1 cellular context compared by ENCODE assay signal in the genomic region with DNA sequence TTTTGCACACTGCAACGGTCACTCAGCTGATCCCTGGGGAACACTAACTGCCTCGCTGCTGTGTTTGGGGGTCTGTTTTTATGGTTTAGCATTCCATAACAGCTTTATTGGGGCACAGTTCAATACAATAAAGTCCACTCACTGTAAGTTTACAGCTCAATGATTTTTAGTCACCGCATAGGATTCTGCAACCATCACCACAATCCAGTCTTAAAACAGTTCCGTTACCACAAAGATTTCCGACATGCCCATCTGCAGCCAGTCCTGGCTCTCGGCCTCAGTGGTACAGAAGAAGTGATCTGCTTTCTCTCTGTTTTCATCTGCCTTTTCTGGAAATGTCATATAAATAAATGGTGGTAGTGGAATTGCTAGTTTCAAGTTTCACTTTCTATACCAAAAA.
TF ChIP-seq lines count a peak whose summit lies in the region.

No MANE protein-coding gene starts in this region.

TF ChIP-seq in HepG2, 621 proteins besides CTCF, POLR2A, EP300 and RAD21:
- TF ChIP-seq SRSF9 (IDR thresholded peaks at IDR 0.05; ENCODE audit: borderline replicate concordance, insufficient read depth, low read depth, low read length, poor library complexity, severe bottlenecking) (no peak), NFKB2 (CRISPR knock-in tag; IDR thresholded peaks at IDR 0.05; ENCODE audit: borderline replicate concordance) (no peak), ZNF746 (CRISPR knock-in tag; IDR thresholded peaks at IDR 0.05) (no peak)
- TF ChIP-seq, protein P1, sequence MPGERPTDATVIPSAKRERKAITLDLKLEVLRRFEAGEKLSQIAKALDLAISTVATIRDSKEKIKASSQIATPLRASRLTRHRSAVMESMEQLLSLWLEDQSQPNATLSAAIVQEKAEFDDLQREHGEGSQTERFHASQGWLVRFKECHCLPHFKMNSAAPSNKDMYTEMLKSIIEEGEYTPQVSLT (CRISPR knock-in tag; IDR thresholded peaks at IDR 0.05; ENCODE audit: borderline replicate concordance, low read depth), result no peak
